In the genomic region with DNA sequence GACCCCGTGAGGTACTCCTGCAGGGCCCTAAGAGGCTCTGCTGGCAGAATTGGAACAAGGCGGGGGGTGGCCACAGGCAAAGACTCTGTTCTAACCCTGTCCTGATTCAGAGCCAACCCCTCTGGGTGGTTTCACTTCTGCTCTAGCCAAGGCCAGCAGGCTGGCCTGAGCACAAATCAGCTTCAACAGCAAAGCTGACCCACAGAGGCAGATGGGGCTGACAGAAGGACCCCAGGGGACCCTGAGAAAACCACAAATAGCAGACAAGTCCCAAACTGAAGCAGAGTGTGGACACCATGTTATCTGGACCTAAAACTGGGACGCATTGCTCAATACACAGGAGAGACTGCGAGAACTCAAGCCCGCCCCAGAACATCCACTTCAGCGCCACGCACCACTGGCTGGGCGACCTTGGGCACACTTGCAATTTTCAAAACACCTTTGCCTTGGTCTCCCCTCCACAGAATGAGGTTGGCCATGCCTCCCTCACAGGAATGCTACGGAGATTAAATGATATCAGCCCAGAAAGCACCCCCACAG, we compare ENCODE assay signal across 8 cellular contexts.
DNase-seq lines count a peak whose midpoint lies in the region; ATAC-seq lines count a peak whose summit lies in the region.

No MANE protein-coding gene starts in this region.

- no peaks in the 10 kb centered on the region for H3K27me3 ChIP-seq in SJCRH30

- H3K4me1 ChIP-seq in SJCRH30 = peaks cover 42% of the 10 kb centered on the region

- no peak overlapping the region for H3K4me3 ChIP-seq in SJCRH30

- H3K36me3 ChIP-seq in SJCRH30 = no peaks in the 10 kb centered on the region

- ATAC-seq in GM18873 (IDR thresholded peaks at IDR 0.05; ENCODE audit: low FRiP score, unreplicated experiment) (peak; percentile 87), HG02852 (IDR thresholded peaks at IDR 0.05; ENCODE audit: unreplicated experiment) (peak; percentile 97)

- no peaks in the 10 kb centered on the region for H3K9me3 ChIP-seq in SJCRH30 (replicated peaks)

- H3K27ac ChIP-seq in SJCRH30 = peak overlapping the region; percentile 50

- DNase-seq in SJCRH30 (peak in 1 of 2 experiments; percentile 36), pons (ENCODE audit: low spot score) (peak; percentile 30), SK-N-DZ (ENCODE audit: low spot score) (no peak), NCI-H2081 (lab: John Stamatoyannopoulos, UW) (no peak), EL (no peak)
- no peak for DNase-seq in activated CD8-positive, alpha-beta memory T cell treated with anti-CD3 and anti-CD28 coated beads, Interleukin-2, amount 50 U/mL, for 4 hours
